8 cellular contexts compared by ENCODE assay signal in genomic region chr19:43826787-43827754, GRCh38. TPM values are rescaled to one million over a fixed set of nuclear protein-coding genes. Genes with fewer than 3 reads are reported as not detected.
DNase-seq lines count a peak whose midpoint lies in the region; FAIRE-seq and TF ChIP-seq lines count a peak whose summit lies in the region.

ZNF283 (plus strand) TSS chr19:43827321; CDS start chr19:43833505, 6,184 bp downstream.

- BruUV-seq in endothelial cell of umbilical vein (replicated peaks; lab: Mats Ljungman, UMichigan): no TSS peak

- peak within 1 kb of the TSS; percentile 91 for H2AFZ ChIP-seq in endothelial cell of umbilical vein (ENCODE audit: low read depth, low read length)

- WGBS in mesodermal cell (ENCODE audit: insufficient coverage in 2 of 2), 2 experiments: 28 to 30% methylated on average over 37 to 44 of the region's 46 CpGs

- H3K79me2 ChIP-seq in endothelial cell of umbilical vein (ENCODE audit: control insufficient read depth, insufficient read depth, low read length): no peaks in the 10 kb centered on the region

- POLR2A ChIA-PET in endothelial cell of umbilical vein (lab: Charles Lee): interaction anchor here (0.6 to 0.8 kb wide), 6 partner anchors 18 to 478 kb away, joined by 3 to 7 read pairs (median 5); partner anchors contain the start of gene ZNF235

- peak within 1 kb of the TSS; percentile 40 for H3K9ac ChIP-seq in endothelial cell of umbilical vein (replicated peaks; ENCODE audit: extremely low read depth, insufficient read depth, low read length)

- H3K27me3 ChIP-seq in endothelial cell of umbilical vein (ENCODE audit: control insufficient read depth in 2 of 2, insufficient read depth in 2 of 2, low read length in 2 of 2): peaks cover 0 to 3% of the 10 kb centered on the region in 2 experiments

- intact Hi-C loops in endothelial cell of umbilical vein (cut with micrococcal nuclease): loop anchor here (1.0 to 10.0 kb wide), 3 partner anchors 110 to 314 kb away; partner anchors contain the start of genes ZNF224, ZNF234 and ZNF45

- CTCF ChIA-PET in endothelial cell of umbilical vein (lab: Charles Lee): interaction anchor here (0.6 to 1.8 kb wide), 7 partner anchors 8 to 268 kb away, joined by 3 to 11 read pairs (median 3); partner anchors contain the start of gene ZNF45

- H3K9me3 ChIP-seq in endothelial cell of umbilical vein (replicated peaks; ENCODE audit: control insufficient read depth, insufficient read depth, low read length) (no peaks in the 10 kb centered on the region), mesodermal cell (ENCODE audit: control insufficient read depth, low read length) (no peaks in the 10 kb centered on the region)

- TF ChIP-seq POLR2A in endothelial cell of umbilical vein (IDR thresholded peaks at IDR 0.05; ENCODE audit: low read depth, low read length): peak; percentile 72

- H3K9me1 ChIP-seq in endothelial cell of umbilical vein (replicated peaks; ENCODE audit: control insufficient read depth, extremely low read depth, insufficient read depth, low read length): no peaks in the 10 kb centered on the region

- H3K36me3 ChIP-seq in endothelial cell of umbilical vein (ENCODE audit: control insufficient read depth in 2 of 2, extremely low read depth in 1 of 2, insufficient read depth in 2 of 2, low read length in 2 of 2) (no peaks in the 10 kb centered on the region), mesodermal cell (ENCODE audit: control insufficient read depth, insufficient read depth, low read length) (peaks cover 36% of the 10 kb centered on the region)

- H3K4me1 ChIP-seq in endothelial cell of umbilical vein (ENCODE audit: control insufficient read depth, extremely low read depth, insufficient read depth, low read length) (peaks cover 4% of the 10 kb centered on the region), mesodermal cell (ENCODE audit: control insufficient read depth, insufficient read depth, low read length, poor library complexity, severe bottlenecking) (no peaks in the 10 kb centered on the region)

- H3K4me2 ChIP-seq in endothelial cell of umbilical vein (ENCODE audit: insufficient read depth, low read length): peak within 1 kb of the TSS; percentile 69

- H3K27ac ChIP-seq in endothelial cell of umbilical vein (ENCODE audit: insufficient read depth, low read depth, low read length) (no peak within 1 kb of the TSS), mesodermal cell (ENCODE audit: low read depth, low read length, severe bottlenecking) (no peak within 1 kb of the TSS)

- DNase-seq in AML-193 (lab: John Stamatoyannopoulos, UW) (peak; percentile 71 to 85), GM19238 (ENCODE audit: insufficient read length, low spot score) (peak; percentile 68), HS-5 (ENCODE audit: low read depth) (peak; percentile 61), NOMO-1 treated with dmso at 0.1 percent for 144 hours (lab: John Stamatoyannopoulos, UW; ENCODE audit: unreplicated experiment) (peak; percentile 67), endothelial cell of umbilical vein (ENCODE audit: low read depth, low spot score) (peak; percentile 79)
- peak; percentile 45 for DNase-seq in activated CD8-positive, alpha-beta memory T cell treated with anti-CD3 and anti-CD28 coated beads, Interleukin-2, amount 50 U/mL, for 1 hour (ENCODE audit: extremely low read depth)
- DNase-seq in stimulated activated CD8-positive, alpha-beta memory T cell treated with anti-CD3 and anti-CD28 coated beads, Interleukin-15, amount 100 ng/mL, for 1 hour (ENCODE audit: low read depth): peak; percentile 65

- no peak for TF ChIP-seq CTCF in endothelial cell of umbilical vein (IDR thresholded peaks at IDR 0.05; ENCODE audit: extremely low read depth in 1 of 2, insufficient read depth in 1 of 2, low read depth in 1 of 2, low read length in 2 of 2)

- no peaks in the 10 kb centered on the region for H4K20me1 ChIP-seq in endothelial cell of umbilical vein (replicated peaks; ENCODE audit: control insufficient read depth, extremely low read depth, insufficient read depth, low read length)

- peak; percentile 68 for FAIRE-seq in endothelial cell of umbilical vein (lab: Jason Lieb, UNC)

- H3K4me3 ChIP-seq in endothelial cell of umbilical vein (replicated peaks in 1 of 3; ENCODE audit: insufficient read depth in 1 of 3, low read depth in 1 of 3, low read length in 3 of 3) (peak within 1 kb of the TSS; percentile 68 to 94 (median 71)), mesodermal cell (ENCODE audit: extremely low read depth, insufficient read depth, low read length, poor library complexity, severe bottlenecking) (peak within 1 kb of the TSS; percentile 74)

- dilution Hi-C loops in endothelial cell of umbilical vein (cut with MboI; ENCODE audit: extremely low pct_ligation_motif_present, low sequenced_read_pairs): no loop called here

TF ChIP-seq in endothelial cell of umbilical vein, 7 proteins besides CTCF, POLR2A, EP300 and RAD21:
- TF ChIP-seq POLR2AphosphoS5 (IDR thresholded peaks at IDR 0.05; ENCODE audit: insufficient read depth, low read depth, low read length) (peak; percentile 40), FOS (IDR thresholded peaks at IDR 0.05; ENCODE audit: borderline replicate concordance, insufficient read depth, low read length) (no peak)

RNA-seq across cellular contexts. Expression of gene ZNF283, which starts in this region (rescaled TPM):
- total RNA-seq in endothelial cell of umbilical vein: 6.0 and 10.7 TPM in 2 replicates
- polyA plus RNA-seq in endothelial cell of umbilical vein: 1.4 and 1.9 TPM in 2 replicates
- 1.7 TPM in 2 replicates for polyA plus RNA-seq in endothelial cell of umbilical vein (2011; cell fraction: cytosol; rRNA removed)
- 6.5 and 6.9 TPM in 2 replicates for polyA plus RNA-seq in endothelial cell of umbilical vein (2011; cell fraction: nucleus; rRNA removed)
- polyA plus RNA-seq in endothelial cell of umbilical vein (2012): 4.0 and 5.0 TPM in 2 replicates
- 4.7 and 5.4 TPM in 2 replicates for polyA minus RNA-seq in endothelial cell of umbilical vein
- 4.4 TPM for polyA minus RNA-seq in endothelial cell of umbilical vein (2011; cell fraction: cytosol; rRNA and poly(A)+ RNA removed)
- polyA minus RNA-seq in endothelial cell of umbilical vein (2011; cell fraction: nucleus; rRNA and poly(A)+ RNA removed): 7.6 and 12.2 TPM in 2 replicates
- polyA plus RNA-seq in mesodermal cell (2013, experiment 1 of 2): 4.4 TPM
- 5.6 TPM for polyA plus RNA-seq in mesodermal cell (2013, experiment 2 of 2)
